ENCODE assay signal across 1 cellular context in genomic region chr2:47040662-47041061, GRCh38.
TF ChIP-seq lines count a peak whose summit lies in the region.

No MANE protein-coding gene starts in this region.

TF ChIP-seq in HepG2, 621 proteins besides CTCF, POLR2A, EP300 and RAD21 (continued from another document and continues in another):
- TF ChIP-seq, protein P1, sequence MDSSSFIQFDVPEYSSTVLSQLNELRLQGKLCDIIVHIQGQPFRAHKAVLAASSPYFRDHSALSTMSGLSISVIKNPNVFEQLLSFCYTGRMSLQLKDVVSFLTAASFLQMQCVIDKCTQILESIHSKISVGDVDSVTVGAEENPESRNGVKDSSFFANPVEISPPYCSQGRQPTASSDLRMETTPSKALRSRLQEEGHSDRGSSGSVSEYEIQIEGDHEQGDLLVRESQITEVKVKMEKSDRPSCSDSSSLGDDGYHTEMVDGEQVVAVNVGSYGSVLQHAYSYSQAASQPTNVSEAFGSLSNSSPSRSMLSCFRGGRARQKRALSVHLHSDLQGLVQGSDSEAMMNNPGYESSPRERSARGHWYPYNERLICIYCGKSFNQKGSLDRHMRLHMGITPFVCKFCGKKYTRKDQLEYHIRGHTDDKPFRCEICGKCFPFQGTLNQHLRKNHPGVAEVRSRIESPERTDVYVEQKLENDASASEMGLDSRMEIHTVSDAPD (CRISPR knock-in tag; IDR thresholded peaks at IDR 0.05): no peak; the same call in 1 of the 2 replicates
- TF ChIP-seq, protein P2, sequence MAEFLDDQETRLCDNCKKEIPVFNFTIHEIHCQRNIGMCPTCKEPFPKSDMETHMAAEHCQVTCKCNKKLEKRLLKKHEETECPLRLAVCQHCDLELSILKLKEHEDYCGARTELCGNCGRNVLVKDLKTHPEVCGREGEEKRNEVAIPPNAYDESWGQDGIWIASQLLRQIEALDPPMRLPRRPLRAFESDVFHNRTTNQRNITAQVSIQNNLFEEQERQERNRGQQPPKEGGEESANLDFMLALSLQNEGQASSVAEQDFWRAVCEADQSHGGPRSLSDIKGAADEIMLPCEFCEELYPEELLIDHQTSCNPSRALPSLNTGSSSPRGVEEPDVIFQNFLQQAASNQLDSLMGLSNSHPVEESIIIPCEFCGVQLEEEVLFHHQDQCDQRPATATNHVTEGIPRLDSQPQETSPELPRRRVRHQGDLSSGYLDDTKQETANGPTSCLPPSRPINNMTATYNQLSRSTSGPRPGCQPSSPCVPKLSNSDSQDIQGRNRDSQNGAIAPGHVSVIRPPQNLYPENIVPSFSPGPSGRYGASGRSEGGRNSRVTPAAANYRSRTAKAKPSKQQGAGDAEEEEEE (CRISPR knock-in tag; IDR thresholded peaks at IDR 0.05; ENCODE audit: borderline replicate concordance): no peak
- TF ChIP-seq ZNF354B (CRISPR knock-in tag; IDR thresholded peaks at IDR 0.05) (no peak), BCLAF1 (IDR thresholded peaks at IDR 0.05) (no peak), ZNF12 (CRISPR knock-in tag; IDR thresholded peaks at IDR 0.05) (no peak), RBM39 (IDR thresholded peaks at IDR 0.05; ENCODE audit: low read depth, low read length, poor library complexity, severe bottlenecking) (no peak), ZBTB3 (CRISPR knock-in tag; IDR thresholded peaks at IDR 0.05; ENCODE audit: borderline replicate concordance, low read depth) (no peak), MYC (CRISPR knock-in tag; IDR thresholded peaks at IDR 0.05; ENCODE audit: borderline replicate concordance) (no peak), THYN1 (CRISPR knock-in tag; IDR thresholded peaks at IDR 0.05; ENCODE audit: borderline replicate concordance, low read depth) (no peak), PRDM15 (CRISPR knock-in tag; IDR thresholded peaks at IDR 0.05) (no peak), ZBTB4 (CRISPR knock-in tag; IDR thresholded peaks at IDR 0.05; ENCODE audit: borderline replicate concordance) (no peak), IKZF4 (CRISPR knock-in tag; IDR thresholded peaks at IDR 0.05; ENCODE audit: borderline replicate concordance, low read depth, not compliant biosample characterization) (no peak), HHEX (CRISPR knock-in tag; IDR thresholded peaks at IDR 0.05) (no peak), NFE2 (CRISPR knock-in tag; IDR thresholded peaks at IDR 0.05) (no peak), HNRNPK (IDR thresholded peaks at IDR 0.05; ENCODE audit: low read depth, low read length, poor library complexity, severe bottlenecking) (no peak), ZMYM3 (CRISPR knock-in tag; IDR thresholded peaks at IDR 0.05) (0 out of 2 replicates have a peak, but pooled peaks have one; percentile 46), ZNF567 (CRISPR knock-in tag; IDR thresholded peaks at IDR 0.05; ENCODE audit: borderline replicate concordance) (no peak), ZNF580 (CRISPR knock-in tag; IDR thresholded peaks at IDR 0.05; ENCODE audit: borderline replicate concordance, low read depth) (no peak), ZNF333 (CRISPR knock-in tag; IDR thresholded peaks at IDR 0.05; ENCODE audit: borderline replicate concordance) (0 out of 2 replicates have a peak, but pooled peaks have one; percentile 9), ZNF562 (CRISPR knock-in tag; IDR thresholded peaks at IDR 0.05; ENCODE audit: borderline replicate concordance) (no peak), MIER3 (CRISPR knock-in tag; IDR thresholded peaks at IDR 0.05; ENCODE audit: borderline replicate concordance) (no peak), HMGXB3 (CRISPR knock-in tag; IDR thresholded peaks at IDR 0.05; ENCODE audit: borderline replicate concordance) (no peak), PHF20 (CRISPR knock-in tag; IDR thresholded peaks at IDR 0.05) (no peak), TMF1 (CRISPR knock-in tag; IDR thresholded peaks at IDR 0.05; ENCODE audit: low read depth) (peak; percentile 49; the same call in 1 of the 2 replicates), IKZF5 (CRISPR knock-in tag; IDR thresholded peaks at IDR 0.05) (0 out of 2 replicates have a peak, but pooled peaks have one; percentile 34), ZBTB14 (CRISPR knock-in tag; IDR thresholded peaks at IDR 0.05) (no peak)
- TF ChIP-seq, protein P3, sequence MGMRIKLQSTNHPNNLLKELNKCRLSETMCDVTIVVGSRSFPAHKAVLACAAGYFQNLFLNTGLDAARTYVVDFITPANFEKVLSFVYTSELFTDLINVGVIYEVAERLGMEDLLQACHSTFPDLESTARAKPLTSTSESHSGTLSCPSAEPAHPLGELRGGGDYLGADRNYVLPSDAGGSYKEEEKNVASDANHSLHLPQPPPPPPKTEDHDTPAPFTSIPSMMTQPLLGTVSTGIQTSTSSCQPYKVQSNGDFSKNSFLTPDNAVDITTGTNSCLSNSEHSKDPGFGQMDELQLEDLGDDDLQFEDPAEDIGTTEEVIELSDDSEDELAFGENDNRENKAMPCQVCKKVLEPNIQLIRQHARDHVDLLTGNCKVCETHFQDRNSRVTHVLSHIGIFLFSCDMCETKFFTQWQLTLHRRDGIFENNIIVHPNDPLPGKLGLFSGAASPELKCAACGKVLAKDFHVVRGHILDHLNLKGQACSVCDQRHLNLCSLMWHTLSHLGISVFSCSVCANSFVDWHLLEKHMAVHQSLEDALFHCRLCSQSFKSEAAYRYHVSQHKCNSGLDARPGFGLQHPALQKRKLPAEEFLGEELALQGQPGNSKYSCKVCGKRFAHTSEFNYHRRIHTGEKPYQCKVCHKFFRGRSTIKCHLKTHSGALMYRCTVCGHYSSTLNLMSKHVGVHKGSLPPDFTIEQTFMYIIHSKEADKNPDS (CRISPR knock-in tag; IDR thresholded peaks at IDR 0.05): peak; percentile 62; the same call in 1 of the 2 replicates
- TF ChIP-seq, protein P4, sequence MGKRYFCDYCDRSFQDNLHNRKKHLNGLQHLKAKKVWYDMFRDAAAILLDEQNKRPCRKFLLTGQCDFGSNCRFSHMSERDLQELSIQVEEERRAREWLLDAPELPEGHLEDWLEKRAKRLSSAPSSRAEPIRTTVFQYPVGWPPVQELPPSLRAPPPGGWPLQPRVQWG (CRISPR knock-in tag; IDR thresholded peaks at IDR 0.05; ENCODE audit: borderline replicate concordance, low read depth): no peak
